ENCODE assay signal across 1 cellular context in genomic region chr15:74316116-74316515, GRCh38.
TF ChIP-seq lines count a peak whose summit lies in the region.

No MANE protein-coding gene starts in this region.

TF ChIP-seq in H1, 55 proteins besides CTCF, POLR2A, EP300 and RAD21:
- TF ChIP-seq HDAC6 (IDR thresholded peaks at IDR 0.05; ENCODE audit: low read depth, low read length), result no peak
- TF ChIP-seq, protein P1, sequence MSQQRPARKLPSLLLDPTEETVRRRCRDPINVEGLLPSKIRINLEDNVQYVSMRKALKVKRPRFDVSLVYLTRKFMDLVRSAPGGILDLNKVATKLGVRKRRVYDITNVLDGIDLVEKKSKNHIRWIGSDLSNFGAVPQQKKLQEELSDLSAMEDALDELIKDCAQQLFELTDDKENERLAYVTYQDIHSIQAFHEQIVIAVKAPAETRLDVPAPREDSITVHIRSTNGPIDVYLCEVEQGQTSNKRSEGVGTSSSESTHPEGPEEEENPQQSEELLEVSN (IDR thresholded peaks at IDR 0.05), result no peak
- no peak for TF ChIP-seq CTBP2 (IDR thresholded peaks at IDR 0.05; ENCODE audit: borderline replicate concordance, insufficient read depth, insufficient read length, low read length)
- no peak for TF ChIP-seq YY1 (IDR thresholded peaks at IDR 0.05; ENCODE audit: low read depth, low read length)
- TF ChIP-seq GABPA (IDR thresholded peaks at IDR 0.05; ENCODE audit: borderline replicate concordance, insufficient read depth, low read length), result no peak
- TF ChIP-seq, protein P2, sequence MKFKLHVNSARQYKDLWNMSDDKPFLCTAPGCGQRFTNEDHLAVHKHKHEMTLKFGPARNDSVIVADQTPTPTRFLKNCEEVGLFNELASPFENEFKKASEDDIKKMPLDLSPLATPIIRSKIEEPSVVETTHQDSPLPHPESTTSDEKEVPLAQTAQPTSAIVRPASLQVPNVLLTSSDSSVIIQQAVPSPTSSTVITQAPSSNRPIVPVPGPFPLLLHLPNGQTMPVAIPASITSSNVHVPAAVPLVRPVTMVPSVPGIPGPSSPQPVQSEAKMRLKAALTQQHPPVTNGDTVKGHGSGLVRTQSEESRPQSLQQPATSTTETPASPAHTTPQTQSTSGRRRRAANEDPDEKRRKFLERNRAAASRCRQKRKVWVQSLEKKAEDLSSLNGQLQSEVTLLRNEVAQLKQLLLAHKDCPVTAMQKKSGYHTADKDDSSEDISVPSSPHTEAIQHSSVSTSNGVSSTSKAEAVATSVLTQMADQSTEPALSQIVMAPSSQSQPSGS (IDR thresholded peaks at IDR 0.05; ENCODE audit: low read length), result no peak
- TF ChIP-seq JUND (IDR thresholded peaks at IDR 0.05; ENCODE audit: low read length), result no peak
- TF ChIP-seq EZH2 (IDR thresholded peaks at IDR 0.05; ENCODE audit: low read depth, low read length, severe bottlenecking), result no peak
- no peak for TF ChIP-seq SIX5 (IDR thresholded peaks at IDR 0.05; ENCODE audit: low read depth, low read length)
- TF ChIP-seq TAF1 (IDR thresholded peaks at IDR 0.05; ENCODE audit: low read depth, low read length), result no peak
- no peak for TF ChIP-seq SUZ12 (IDR thresholded peaks at IDR 0.05; ENCODE audit: low read length)
- TF ChIP-seq PHF8 (conservative IDR thresholded peaks at IDR 0.05; ENCODE audit: low read depth, low read length), result no peak
- no peak for TF ChIP-seq MAFK (IDR thresholded peaks at IDR 0.05; ENCODE audit: low read depth, low read length)
- no peak for TF ChIP-seq TEAD4 (IDR thresholded peaks at IDR 0.05; ENCODE audit: low read depth, low read length)
- TF ChIP-seq RFX5 (IDR thresholded peaks at IDR 0.05; ENCODE audit: borderline replicate concordance, low read depth, low read length), result no peak
- no peak for TF ChIP-seq CREB1 (IDR thresholded peaks at IDR 0.05)
- TF ChIP-seq USF2 (IDR thresholded peaks at IDR 0.05; ENCODE audit: low read length), result no peak
- TF ChIP-seq ZNF274 (IDR thresholded peaks at IDR 0.05; ENCODE audit: borderline replicate concordance, extremely low read depth, low read length), result no peak
- no peak for TF ChIP-seq HDAC2 (IDR thresholded peaks at IDR 0.05; ENCODE audit: borderline replicate concordance in 1 of 2, low read depth in 2 of 2, low read length in 2 of 2)
